In the genomic region with DNA sequence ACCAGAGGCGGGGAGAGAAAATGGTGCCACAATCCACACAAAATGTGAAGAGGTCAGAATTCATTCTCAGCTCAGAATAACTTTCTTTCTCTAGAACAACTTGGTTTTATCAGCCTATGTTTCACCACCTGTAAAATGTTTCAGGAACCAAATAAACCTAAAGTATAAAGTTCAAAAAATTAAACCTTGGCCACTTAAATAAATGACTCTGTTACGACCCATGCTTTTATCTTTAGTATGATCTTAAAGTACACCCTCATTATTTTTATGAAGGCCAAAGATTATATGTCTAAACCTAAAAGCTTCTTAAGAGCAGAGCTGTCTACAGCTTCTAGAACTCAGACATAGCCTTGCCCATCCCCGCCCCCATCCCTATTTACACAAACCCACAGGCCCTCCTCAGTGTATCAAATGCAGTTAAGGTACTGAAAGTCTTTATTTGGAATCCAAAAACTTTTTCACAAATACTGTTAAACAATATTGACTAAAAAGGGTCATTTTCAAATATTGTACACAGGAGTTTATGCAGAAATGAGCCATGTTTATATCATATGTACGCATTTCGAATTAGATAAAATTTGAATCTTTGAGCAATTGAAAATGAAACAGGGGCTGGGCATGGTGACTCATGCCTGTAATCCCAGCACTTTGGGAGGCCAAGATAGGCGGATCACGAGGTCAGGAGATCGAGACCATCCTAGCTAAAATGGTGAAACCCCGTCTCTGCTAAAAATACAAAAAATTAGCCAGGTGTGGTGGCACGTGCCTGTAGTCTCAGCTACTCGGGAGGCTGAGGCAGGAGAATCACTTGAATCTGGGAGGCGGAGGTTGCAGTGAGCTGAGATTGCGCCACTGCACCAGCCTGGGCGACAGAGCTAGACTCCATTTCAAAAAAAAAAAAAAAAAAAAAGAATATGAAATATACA, we compare ENCODE assay signal across 1 cellular context.
TF ChIP-seq lines count a peak whose summit lies in the region.

No MANE protein-coding gene starts in this region.

TF ChIP-seq in WTC11, 78 proteins besides CTCF, POLR2A, EP300 and RAD21:
- TF ChIP-seq, protein P1, sequence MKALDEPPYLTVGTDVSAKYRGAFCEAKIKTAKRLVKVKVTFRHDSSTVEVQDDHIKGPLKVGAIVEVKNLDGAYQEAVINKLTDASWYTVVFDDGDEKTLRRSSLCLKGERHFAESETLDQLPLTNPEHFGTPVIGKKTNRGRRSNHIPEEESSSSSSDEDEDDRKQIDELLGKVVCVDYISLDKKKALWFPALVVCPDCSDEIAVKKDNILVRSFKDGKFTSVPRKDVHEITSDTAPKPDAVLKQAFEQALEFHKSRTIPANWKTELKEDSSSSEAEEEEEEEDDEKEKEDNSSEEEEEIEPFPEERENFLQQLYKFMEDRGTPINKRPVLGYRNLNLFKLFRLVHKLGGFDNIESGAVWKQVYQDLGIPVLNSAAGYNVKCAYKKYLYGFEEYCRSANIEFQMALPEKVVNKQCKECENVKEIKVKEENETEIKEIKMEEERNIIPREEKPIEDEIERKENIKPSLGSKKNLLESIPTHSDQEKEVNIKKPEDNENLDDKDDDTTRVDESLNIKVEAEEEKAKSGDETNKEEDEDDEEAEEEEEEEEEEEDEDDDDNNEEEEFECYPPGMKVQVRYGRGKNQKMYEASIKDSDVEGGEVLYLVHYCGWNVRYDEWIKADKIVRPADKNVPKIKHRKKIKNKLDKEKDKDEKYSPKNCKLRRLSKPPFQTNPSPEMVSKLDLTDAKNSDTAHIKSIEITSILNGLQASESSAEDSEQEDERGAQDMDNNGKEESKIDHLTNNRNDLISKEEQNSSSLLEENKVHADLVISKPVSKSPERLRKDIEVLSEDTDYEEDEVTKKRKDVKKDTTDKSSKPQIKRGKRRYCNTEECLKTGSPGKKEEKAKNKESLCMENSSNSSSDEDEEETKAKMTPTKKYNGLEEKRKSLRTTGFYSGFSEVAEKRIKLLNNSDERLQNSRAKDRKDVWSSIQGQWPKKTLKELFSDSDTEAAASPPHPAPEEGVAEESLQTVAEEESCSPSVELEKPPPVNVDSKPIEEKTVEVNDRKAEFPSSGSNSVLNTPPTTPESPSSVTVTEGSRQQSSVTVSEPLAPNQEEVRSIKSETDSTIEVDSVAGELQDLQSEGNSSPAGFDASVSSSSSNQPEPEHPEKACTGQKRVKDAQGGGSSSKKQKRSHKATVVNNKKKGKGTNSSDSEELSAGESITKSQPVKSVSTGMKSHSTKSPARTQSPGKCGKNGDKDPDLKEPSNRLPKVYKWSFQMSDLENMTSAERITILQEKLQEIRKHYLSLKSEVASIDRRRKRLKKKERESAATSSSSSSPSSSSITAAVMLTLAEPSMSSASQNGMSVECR (CRISPR knock-in tag; IDR thresholded peaks at IDR 0.05; ENCODE audit: borderline replicate concordance): no peak
- TF ChIP-seq KAT7 (CRISPR knock-in tag; IDR thresholded peaks at IDR 0.05; ENCODE audit: borderline replicate concordance) (no peak), SP1 (CRISPR knock-in tag; conservative IDR thresholded peaks at IDR 0.05) (no peak), ZNF138 (CRISPR knock-in tag; conservative IDR thresholded peaks at IDR 0.05) (no peak)
